15 cellular contexts compared by ENCODE assay signal in the genomic region with DNA sequence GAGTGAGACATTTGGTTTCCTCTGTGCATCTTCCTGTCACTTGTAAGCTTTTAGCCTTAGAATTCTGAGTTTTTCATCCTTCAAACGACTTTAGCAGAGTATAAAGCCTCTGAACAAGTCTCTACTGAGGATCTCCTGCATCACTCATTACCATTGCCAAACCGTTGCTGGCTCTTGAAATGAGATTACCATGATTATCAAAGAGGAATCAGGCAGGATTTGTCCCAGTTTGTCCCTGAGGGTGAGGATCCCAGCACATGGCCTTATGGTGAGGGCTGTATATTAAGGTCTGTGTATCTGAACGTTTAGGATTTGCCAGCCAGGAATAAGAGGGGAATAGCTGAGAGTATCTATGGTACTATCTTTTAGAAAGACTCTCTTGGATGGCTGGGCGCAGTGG.
A peak's percentile ranks its signal among the peaks of the same experiment; 100 is the strongest.
DNase-seq lines count a peak whose midpoint lies in the region; ATAC-seq and TF ChIP-seq lines count a peak whose summit lies in the region.
"Had no signal": no experiment of that assay in that cellular context is flagged by ENCODE, and none has a peak within 500 bp of the region (broad histone marks: within the 10 kb centered on the region; RNA-seq: fewer than 3 reads in every experiment).

No MANE protein-coding gene starts in this region.

- ATAC-seq in left cardiac atrium (no peak), gastrocnemius medialis (peak; percentile 20 to 38), GM21529 (IDR thresholded peaks at IDR 0.05; ENCODE audit: unreplicated experiment) (no peak)

- H3K9me3 ChIP-seq in left ventricle myocardium inferior (replicated peaks) (peaks cover 12% of the 10 kb centered on the region), gastrocnemius medialis (no peaks in the 10 kb centered on the region)

- H3K36me3 ChIP-seq in left ventricle myocardium inferior: peaks cover 10% of the 10 kb centered on the region
- H3K36me3 ChIP-seq in gastrocnemius medialis: no peaks in the 10 kb centered on the region
- H3K36me3 ChIP-seq: BLaER1 had no signal

- intact Hi-C loops in left ventricle myocardium inferior (cut with micrococcal nuclease) (no loop called here), left cardiac atrium (cut with DNase I) (no loop called here), gastrocnemius medialis (cut with DNase I; ENCODE audit: low total_unique reads) (no loop called here)

- peaks cover 37% of the 10 kb centered on the region for H3K4me1 ChIP-seq in left ventricle myocardium inferior
- peaks cover 17 to 21% of the 10 kb centered on the region in 2 donors for H3K4me1 ChIP-seq in gastrocnemius medialis

- in situ Hi-C loops in gastrocnemius medialis (cut with MboI; ENCODE audit: low sequenced_read_pairs in 4 of 4): no loop called here

- H3K9me3 Mint-ChIP-seq in brain: peaks cover 0 to 18% (median 15%) of the 10 kb centered on the region in 5 experiments
- H3K9me3 Mint-ChIP-seq: CD4-positive, CD25-positive, alpha-beta regulatory T cell had no signal

- no peak for TF ChIP-seq POLR2A in gastrocnemius medialis (IDR thresholded peaks at IDR 0.05)

- H3K4me3 Mint-ChIP-seq in brain: no peak overlapping the region
- H3K4me3 Mint-ChIP-seq: CD4-positive, CD25-positive, alpha-beta regulatory T cell had no signal

- H3K4me3 ChIP-seq in left ventricle myocardium inferior (no peak overlapping the region), gastrocnemius medialis (no peak overlapping the region)
- H3K4me3 ChIP-seq: BLaER1 had no signal

- DNase-seq in left ventricle myocardium inferior: no peak
- DNase-seq in left cardiac atrium: no peak
- DNase-seq in NCI-H82 (lab: John Stamatoyannopoulos, UW): peak; percentile 91
- no peak for DNase-seq in gastrocnemius medialis
- no peak for DNase-seq in DMS153 (lab: John Stamatoyannopoulos, UW)
- DNase-seq in stimulated activated CD8-positive, alpha-beta memory T cell treated with anti-CD3 and anti-CD28 coated beads, Interleukin-4, amount 100 ng/mL, for 48 hours: no peak
- DNase-seq: 8988T; AML-193; CD4-positive, CD25-positive, alpha-beta regulatory T cell; DND-41; GDM1 had no signal

- H3K27me3 Mint-ChIP-seq in brain: no peaks in the 10 kb centered on the region
- H3K27me3 Mint-ChIP-seq: CD4-positive, CD25-positive, alpha-beta regulatory T cell had no signal

- H3K27ac ChIP-seq in left ventricle myocardium inferior (replicated peaks) (peak overlapping the region; percentile 36), gastrocnemius medialis (peak overlapping the region; percentile 75 to 88 (median 78))
- H3K27ac ChIP-seq: BLaER1, HL-60 had no signal

- TF ChIP-seq CTCF in left ventricle myocardium inferior (IDR thresholded peaks at IDR 0.05; ENCODE audit: borderline replicate concordance): no peak
- TF ChIP-seq CTCF in brain (conservative IDR thresholded peaks at IDR 0.05): no peak
- no peak for TF ChIP-seq CTCF in gastrocnemius medialis (IDR thresholded peaks at IDR 0.05 in 4 of 5, conservative IDR thresholded peaks at IDR 0.05 in 1 of 5)

- peaks cover 12% of the 10 kb centered on the region for H3K36me3 Mint-ChIP-seq in brain

- peaks cover 34% of the 10 kb centered on the region for H3K4me1 Mint-ChIP-seq in brain

- H3K27ac Mint-ChIP-seq in brain: peak overlapping the region in 3 of 5 experiments; percentile 20 to 45 (median 36)
- H3K27ac Mint-ChIP-seq: CD4-positive, CD25-positive, alpha-beta regulatory T cell had no signal

- no peaks in the 10 kb centered on the region for H3K27me3 ChIP-seq in left ventricle myocardium inferior (ENCODE audit: low read depth)
- H3K27me3 ChIP-seq in gastrocnemius medialis: no peaks in the 10 kb centered on the region
- H3K27me3 ChIP-seq: BLaER1 had no signal

Comparison
In these comparisons a context has a peak if more than half of its experiments do, and no peak if none do; other contexts are left out.
1. ATAC-seq: peak in gastrocnemius medialis (2 of 2); none in left cardiac atrium (0 of 2) and GM21529 (single experiment).